Comparison of ENCODE assay signal across 19 cellular contexts in the genomic region with DNA sequence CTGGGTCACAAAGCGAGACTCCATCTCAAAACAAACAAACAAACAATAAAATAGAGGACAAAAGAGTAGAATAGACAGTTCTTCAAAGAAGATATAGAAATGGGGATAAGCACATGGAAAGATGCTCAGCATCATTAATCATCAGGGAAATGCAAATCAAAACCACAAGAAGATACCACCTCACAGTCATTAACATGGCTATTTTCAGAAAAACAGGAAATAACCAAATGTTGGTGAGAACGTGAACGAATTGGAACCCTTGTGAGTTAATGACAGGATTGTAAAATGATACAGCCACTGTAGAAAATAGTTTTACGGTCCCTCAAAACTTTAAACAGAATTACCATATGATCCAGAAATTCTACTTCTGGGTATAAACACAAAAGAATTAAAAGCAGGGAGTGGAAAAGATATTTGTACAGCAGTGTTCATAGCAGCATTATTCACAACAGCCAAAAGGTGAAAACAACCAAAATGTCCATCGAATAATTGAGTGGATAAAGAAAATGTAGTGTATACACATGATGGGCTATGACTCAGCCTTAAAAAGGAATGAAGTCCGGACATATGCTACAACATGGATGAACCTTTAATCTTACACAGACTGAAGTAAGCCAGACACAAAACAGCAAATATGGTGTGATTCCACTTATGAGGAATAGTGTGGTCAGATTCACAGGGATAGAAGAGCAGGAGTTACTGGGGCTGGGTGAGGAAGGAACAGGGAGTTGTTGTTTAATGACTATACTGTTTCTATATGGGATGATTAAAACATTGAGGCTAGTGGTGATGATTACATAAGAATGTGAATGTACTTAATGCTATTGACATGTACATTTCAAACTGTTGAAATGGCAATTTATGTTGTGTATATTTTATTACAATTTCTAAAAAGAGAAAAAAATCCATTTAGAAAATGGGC. TPM values are rescaled to one million over a fixed set of nuclear protein-coding genes. Genes with fewer than 3 reads are reported as not detected.
DNase-seq lines count a peak whose midpoint lies in the region; ATAC-seq and TF ChIP-seq lines count a peak whose summit lies in the region.
"Had no signal": no experiment of that assay in that cellular context is flagged by ENCODE, and none has a peak within 500 bp of the region (broad histone marks: within the 10 kb centered on the region; RNA-seq: fewer than 3 reads in every experiment).

No MANE protein-coding gene starts in this region.

- no peaks in the 10 kb centered on the region for H3K36me3 ChIP-seq in GM23338 (ENCODE audit: insufficient read depth)
- H3K36me3 ChIP-seq in Panc1 (ENCODE audit: control insufficient read depth, insufficient read depth, low read length) = no peaks in the 10 kb centered on the region
- no peaks in the 10 kb centered on the region for H3K36me3 ChIP-seq in iPS-15b (ENCODE audit: control insufficient read depth, insufficient read depth, low read length)
- no peaks in the 10 kb centered on the region for H3K36me3 ChIP-seq in CD4-positive, alpha-beta memory T cell (ENCODE audit: insufficient read depth, low read length)
- H3K36me3 ChIP-seq: sigmoid colon, thoracic aorta had no signal

- POLR2A ChIA-PET in Panc1 (lab: Charles Lee) = no interaction called here
- POLR2A ChIA-PET in CD4-positive, alpha-beta memory T cell (lab: Charles Lee; ENCODE audit: partially characterized antibody) = no interaction called here

- no peaks in the 10 kb centered on the region for H3K36me3 Mint-ChIP-seq in GM23338 (ENCODE audit: low read depth)
- H3K36me3 Mint-ChIP-seq in CD4-positive, alpha-beta memory T cell = peaks cover 0 to 4% of the 10 kb centered on the region in 2 donors
- H3K36me3 Mint-ChIP-seq: activated naive CD8-positive, alpha-beta T cell treated with anti-CD3 and anti-CD28 coated beads, Interleukin-2, amount 10 ng/mL, durations not matched to agents 7 days and 5 days; CD8-positive, alpha-beta T cell; T-cell had no signal

- peak overlapping the region; percentile 81; the same call in 2 of the 3 replicates for H3K4me3 Mint-ChIP-seq in GM23338
- peak overlapping the region in 1 of 8 donors; percentile 18 for H3K4me3 Mint-ChIP-seq in CD4-positive, alpha-beta memory T cell
- H3K4me3 Mint-ChIP-seq: CD8-positive, alpha-beta T cell; T-cell had no signal

- H3K27me3 ChIP-seq in GM23338 (ENCODE audit: insufficient read depth) = peaks cover 28% of the 10 kb centered on the region
- no peaks in the 10 kb centered on the region for H3K27me3 ChIP-seq in Panc1 (ENCODE audit: control insufficient read depth, insufficient read depth, low read length)
- H3K27me3 ChIP-seq in iPS-15b (ENCODE audit: control insufficient read depth, insufficient read depth, low read length) = peaks cover 58% of the 10 kb centered on the region
- peaks cover 45% of the 10 kb centered on the region for H3K27me3 ChIP-seq in CD4-positive, alpha-beta memory T cell (ENCODE audit: insufficient read depth, low read length)

- CTCF ChIA-PET in Panc1 (lab: Charles Lee) = interaction anchor here (0.6 to 1.0 kb wide), 3 partner anchors 10 to 373 kb away, joined by 3 to 16 read pairs (median 15); no protein-coding TSS in a partner anchor
- CTCF ChIA-PET in CD4-positive, alpha-beta memory T cell (lab: Charles Lee; ENCODE audit: partially characterized antibody) = no interaction called here

- intact Hi-C loops in Panc1 (cut with micrococcal nuclease; ENCODE audit: unreplicated experiment) = loop anchor here (5.0 kb wide), 1 partner anchor 300 kb away; no protein-coding TSS in a partner anchor
- intact Hi-C loops in CD4-positive, alpha-beta memory T cell (cut with micrococcal nuclease) = no loop called here

- H3K9me3 ChIP-seq in Panc1 (ENCODE audit: control insufficient read depth, insufficient read depth, low read depth, low read length) (no peaks in the 10 kb centered on the region), iPS-15b (ENCODE audit: control insufficient read depth, insufficient read depth, low read length) (no peaks in the 10 kb centered on the region)
- no peaks in the 10 kb centered on the region for H3K9me3 ChIP-seq in CD4-positive, alpha-beta memory T cell (ENCODE audit: control insufficient read depth in 1 of 2, low read length in 2 of 2)
- H3K9me3 ChIP-seq: mucosa of descending colon, sigmoid colon, thoracic aorta had no signal

- no peak overlapping the region for H3K9ac ChIP-seq in iPS-15b (ENCODE audit: low read depth, low read length)
- H3K9ac ChIP-seq: KMS-11 had no signal

- peaks cover 62% of the 10 kb centered on the region for H3K27me3 Mint-ChIP-seq in GM23338 (ENCODE audit: insufficient read depth, low read depth, poor library complexity)
- peaks cover 46 to 66% of the 10 kb centered on the region in 2 donors for H3K27me3 Mint-ChIP-seq in CD4-positive, alpha-beta memory T cell

- H3K4me1 ChIP-seq in GM23338 (ENCODE audit: insufficient read depth) = peaks cover 4% of the 10 kb centered on the region
- H3K4me1 ChIP-seq in Panc1 (ENCODE audit: control insufficient read depth, insufficient read depth, low read length) = peaks cover 18% of the 10 kb centered on the region
- H3K4me1 ChIP-seq in iPS-15b (ENCODE audit: control insufficient read depth, insufficient read depth, low read length) = peaks cover 8% of the 10 kb centered on the region
- H3K4me1 ChIP-seq in CD4-positive, alpha-beta memory T cell (ENCODE audit: insufficient read depth, low read length) = peaks cover 11% of the 10 kb centered on the region

- H3K9me2 ChIP-seq in GM23338 (ENCODE audit: insufficient read depth) = no peaks in the 10 kb centered on the region; the same call in 1 of the 2 replicates

- no peak for TF ChIP-seq CTCF in GM23338 (conservative IDR thresholded peaks at IDR 0.05; ENCODE audit: low read depth in 2 of 2)
- no peak for TF ChIP-seq CTCF in Panc1 (IDR thresholded peaks at IDR 0.05)

- peaks cover 3% of the 10 kb centered on the region; the same call in 1 of the 3 replicates for H3K9me3 Mint-ChIP-seq in GM23338
- peaks cover 0 to 47% (median 5%) of the 10 kb centered on the region in 8 donors for H3K9me3 Mint-ChIP-seq in CD4-positive, alpha-beta memory T cell
- H3K9me3 Mint-ChIP-seq: activated naive CD8-positive, alpha-beta T cell treated with anti-CD3 and anti-CD28 coated beads, Interleukin-2, amount 10 ng/mL, durations not matched to agents 7 days and 5 days; T-cell had no signal

- in situ Hi-C loops in Panc1 (cut with HindIII; ENCODE audit: low pct_unique_long_range_greater_than_20kb, low sequenced_read_pairs) = no loop called here

- H3K27ac Mint-ChIP-seq in GM23338 = no peak overlapping the region
- H3K27ac Mint-ChIP-seq in CD4-positive, alpha-beta memory T cell = peak overlapping the region in 3 of 7 donors; percentile 38 to 88 (median 38)
- H3K27ac Mint-ChIP-seq: activated naive CD8-positive, alpha-beta T cell treated with anti-CD3 and anti-CD28 coated beads, Interleukin-2, amount 10 ng/mL, durations not matched to agents 7 days and 5 days; CD8-positive, alpha-beta T cell had no signal

- peaks cover 24% of the 10 kb centered on the region for H3K4me1 Mint-ChIP-seq in GM23338
- peaks cover 10 to 40% (median 26%) of the 10 kb centered on the region in 4 donors for H3K4me1 Mint-ChIP-seq in CD4-positive, alpha-beta memory T cell

- no peak overlapping the region for H3K4me2 ChIP-seq in GM23338
- H3K4me2 ChIP-seq: KMS-11 had no signal

- ATAC-seq in GM23338 (no peak), Panc1 (no peak), GM18909 (IDR thresholded peaks at IDR 0.05; ENCODE audit: poor library complexity, unreplicated experiment) (no peak)
- ATAC-seq: CD8-positive, alpha-beta T cell; left cardiac atrium; mucosa of descending colon; T-cell had no signal

- no peak overlapping the region for H3K4me3 ChIP-seq in GM23338
- no peak overlapping the region for H3K4me3 ChIP-seq in Panc1 (ENCODE audit: low read depth in 2 of 2, low read length in 2 of 2)
- peak overlapping the region; percentile 30 for H3K4me3 ChIP-seq in iPS-15b (ENCODE audit: low read depth, low read length)
- H3K4me3 ChIP-seq in CD4-positive, alpha-beta memory T cell (ENCODE audit: low read length in 2 of 2) = no peak overlapping the region
- H3K4me3 ChIP-seq: mucosa of descending colon, sigmoid colon, thoracic aorta had no signal

- no TSS peak for BruUV-seq in Panc1 (replicated peaks; lab: Mats Ljungman, UMichigan)

- no peaks in the 10 kb centered on the region for H4K20me1 ChIP-seq in GM23338 (replicated peaks; ENCODE audit: insufficient read depth)

- H3F3A ChIP-seq in GM23338 (replicated peaks; ENCODE audit: low read depth) = peaks cover 3% of the 10 kb centered on the region; the same call in 1 of the 2 replicates

- H3K27ac ChIP-seq in GM23338 (ENCODE audit: low read depth) (no peak overlapping the region), Panc1 (ENCODE audit: low read length) (0 out of 2 replicates have a peak overlapping the region, but pooled peaks have one; percentile 4)
- H3K27ac ChIP-seq in CD4-positive, alpha-beta memory T cell (ENCODE audit: low read depth, low read length) = no peak overlapping the region
- H3K27ac ChIP-seq: KMS-11, sigmoid colon, thoracic aorta had no signal

- H2AFZ ChIP-seq in GM23338 = no peak overlapping the region

- peak; percentile 5 to 8 for DNase-seq in NCI-H526 (lab: John Stamatoyannopoulos, UW)
- DNase-seq in NCI-H526 treated with DMSO at 0.1 percent for 48 hours (lab: John Stamatoyannopoulos, UW) = no peak
- DNase-seq in GM23338 (ENCODE audit: low spot score) = no peak
- no peak for DNase-seq in Panc1 (ENCODE audit: low read depth, low spot score)
- no peak for DNase-seq in CD4-positive, alpha-beta memory T cell
- no peak for DNase-seq in putamen (ENCODE audit: low spot score)
- DNase-seq: activated CD4-positive, CD25-positive, alpha-beta regulatory T cell; effector memory CD4-positive, alpha-beta T cell; left cardiac atrium; mucosa of descending colon; sigmoid colon had no signal

- no peaks in the 10 kb centered on the region for H3K79me2 ChIP-seq in GM23338 (replicated peaks; ENCODE audit: insufficient read depth)

RNA-seq across cellular contexts. Expression of gene OR2V2, which starts 19.7 kb away (rescaled TPM):
- total RNA-seq in GM23338 (2014; rRNA removed; shearing (Covaris generic)) = not detected in 2 replicates
- not detected in 2 replicates for polyA plus RNA-seq in GM23338 (2016; fragmentation: Nextera tagmentation; extraction: Ambion mirVana)
- not detected for total RNA-seq in Panc1 (2021; ENCODE audit: unreplicated experiment)
- polyA plus RNA-seq in Panc1 (2012; ENCODE audit: insufficient read length) = not detected
- not detected for total RNA-seq in CD4-positive, alpha-beta memory T cell
- polyA plus RNA-seq in CD4-positive, alpha-beta memory T cell = not detected
- total RNA-seq: activated naive CD8-positive, alpha-beta T cell treated with anti-CD3 and anti-CD28 coated beads, Interleukin-2, amount 10 ng/mL, durations not matched to agents 7 days and 5 days; CD8-positive, alpha-beta T cell; left cardiac atrium; mucosa of descending colon; omental fat pad; sigmoid colon; T-cell; thoracic aorta had no signal
- polyA plus RNA-seq: sigmoid colon had no signal

RNA-seq across cellular contexts. Expression of gene OR2V1, which starts 36.1 kb away (rescaled TPM):
- total RNA-seq in GM23338 (2014; rRNA removed; shearing (Covaris generic)) = not detected in 2 replicates
- polyA plus RNA-seq in GM23338 (2016; fragmentation: Nextera tagmentation; extraction: Ambion mirVana) = not detected in 2 replicates
- not detected for total RNA-seq in Panc1 (2021; ENCODE audit: unreplicated experiment)
- not detected for polyA plus RNA-seq in Panc1 (2012; ENCODE audit: insufficient read length)
- total RNA-seq in CD4-positive, alpha-beta memory T cell = not detected
- polyA plus RNA-seq in CD4-positive, alpha-beta memory T cell = not detected
- total RNA-seq: activated naive CD8-positive, alpha-beta T cell treated with anti-CD3 and anti-CD28 coated beads, Interleukin-2, amount 10 ng/mL, durations not matched to agents 7 days and 5 days; CD8-positive, alpha-beta T cell; left cardiac atrium; mucosa of descending colon; omental fat pad; sigmoid colon; T-cell; thoracic aorta had no signal
- polyA plus RNA-seq: sigmoid colon had no signal

RNA-seq across cellular contexts. Expression of gene TRIM7, which starts 37.9 kb away (rescaled TPM):
- total RNA-seq in GM23338 (2014; rRNA removed; shearing (Covaris generic)) = 0.56 and 0.66 TPM in 2 replicates
- 0.37 and 0.53 TPM in 2 replicates for polyA plus RNA-seq in GM23338 (2016; fragmentation: Nextera tagmentation; extraction: Ambion mirVana)
- 25.8 TPM for total RNA-seq in Panc1 (2021; ENCODE audit: unreplicated experiment)
- 21.3 TPM for polyA plus RNA-seq in Panc1 (2012; ENCODE audit: insufficient read length)
- total RNA-seq in CD4-positive, alpha-beta memory T cell = 1 to 10 TPM; 3.3 to 4.2 TPM
- polyA plus RNA-seq in CD4-positive, alpha-beta memory T cell = under 1 TPM; 0.63 to 0.69 TPM

RNA-seq across cellular contexts. Expression of gene TRIM41, which starts 56.0 kb away (rescaled TPM):
- total RNA-seq in GM23338 (2014; rRNA removed; shearing (Covaris generic)) = 8.7 and 9.7 TPM in 2 replicates
- polyA plus RNA-seq in GM23338 (2016; fragmentation: Nextera tagmentation; extraction: Ambion mirVana) = 6.2 and 7.3 TPM in 2 replicates
- 58.3 TPM for total RNA-seq in Panc1 (2021; ENCODE audit: unreplicated experiment)
- 72.2 TPM for polyA plus RNA-seq in Panc1 (2012; ENCODE audit: insufficient read length)
- 10 to 100 TPM; 39.9 to 40.7 TPM for total RNA-seq in CD4-positive, alpha-beta memory T cell
- polyA plus RNA-seq in CD4-positive, alpha-beta memory T cell = 1 to 10 TPM; 1.7 to 2.0 TPM

Comparison
In these comparisons a context has a peak if more than half of its experiments do, and no peak if none do; other contexts are left out.
1. DNase-seq: peak in NCI-H526 (2 of 2); none in NCI-H526 treated with DMSO at 0.1 percent for 48 hours (single experiment), GM23338 (single experiment), Panc1 (single experiment), CD4-positive, alpha-beta memory T cell (0 of 5) and putamen (single experiment).